In the genomic region with DNA sequence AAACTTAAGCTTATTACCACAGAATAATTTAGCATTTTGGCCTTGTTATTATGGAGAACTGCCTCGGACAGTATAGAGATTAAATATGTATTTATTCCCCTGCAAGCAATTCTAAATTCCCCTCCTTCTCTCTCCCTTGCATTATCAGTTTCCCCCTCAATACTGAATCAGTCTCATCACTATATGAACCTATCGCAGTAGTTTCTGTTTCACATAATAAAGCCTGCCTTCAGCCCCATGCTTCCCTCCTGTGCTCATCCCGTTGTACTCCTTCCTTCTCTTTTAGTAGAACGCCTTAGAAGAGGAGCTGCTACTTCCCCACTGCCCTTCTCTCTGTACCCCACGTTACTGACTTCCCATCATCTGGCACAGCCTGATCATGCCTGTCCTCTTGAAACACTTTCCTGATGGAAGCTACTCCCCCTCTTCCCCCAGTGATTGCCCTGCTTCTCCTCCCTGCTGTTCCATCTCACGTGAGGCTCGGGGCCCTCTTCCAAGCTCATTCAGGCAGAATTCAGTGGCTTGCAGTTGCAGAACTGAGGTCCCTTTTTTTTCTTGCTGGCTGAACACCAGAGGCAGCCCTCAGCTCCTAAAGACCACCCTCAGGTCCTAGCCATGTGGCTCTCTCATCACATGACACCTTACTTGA, we compare ENCODE assay signal across 26 cellular contexts.
DNase-seq lines count a peak whose midpoint lies in the region; ATAC-seq, FAIRE-seq and TF ChIP-seq lines count a peak whose summit lies in the region.
"Had no signal": no experiment of that assay in that cellular context is flagged by ENCODE, and none has a peak within 500 bp of the region (broad histone marks: within the 10 kb centered on the region; RNA-seq: fewer than 3 reads in every experiment).

No MANE protein-coding gene starts in this region.

- H3K4me1 Mint-ChIP-seq in nephron progenitor cell: peaks cover 45% of the 10 kb centered on the region
- H3K4me1 Mint-ChIP-seq in effector memory CD8-positive, alpha-beta T cell (ENCODE audit: low read depth in 2 of 2): no peaks in the 10 kb centered on the region

- H3K36me3 ChIP-seq in HEK293 (ENCODE audit: control insufficient read depth in 2 of 2, insufficient read depth in 1 of 2, low read length in 2 of 2) (no peaks in the 10 kb centered on the region), GM12878 (ENCODE audit: control insufficient read depth in 2 of 2, insufficient read depth in 2 of 2, low read length in 1 of 2) (no peaks in the 10 kb centered on the region), PC-9 (ENCODE audit: low read depth) (peaks cover 5% of the 10 kb centered on the region; the same call in 1 of the 2 replicates)
- H3K36me3 ChIP-seq: colonic mucosa, left lung had no signal

- peaks cover 13% of the 10 kb centered on the region for H3K36me3 Mint-ChIP-seq in nephron progenitor cell (ENCODE audit: low read depth)
- peaks cover 3% of the 10 kb centered on the region for H3K36me3 Mint-ChIP-seq in effector memory CD8-positive, alpha-beta T cell (ENCODE audit: insufficient read depth)
- H3K36me3 Mint-ChIP-seq: activated naive CD8-positive, alpha-beta T cell treated with anti-CD3 and anti-CD28 coated beads, Interleukin-2, amount 10 ng/mL, durations not matched to agents 7 days and 5 days had no signal

- no peak for TF ChIP-seq EP300 in GM12878 (IDR thresholded peaks at IDR 0.05; ENCODE audit: borderline replicate concordance in 1 of 2, control insufficient read depth in 1 of 2, low read depth in 2 of 2, low read length in 2 of 2)

- SMC1A ChIA-PET in GM12878 (lab: Charles Lee; ENCODE audit: uncharacterized antibody, unreplicated experiment): no interaction called here

- H4K20me1 ChIP-seq in GM12878 (ENCODE audit: control insufficient read depth, insufficient read depth) (no peaks in the 10 kb centered on the region), PC-9 (ENCODE audit: insufficient read depth) (no peaks in the 10 kb centered on the region)

- H3K27me3 ChIP-seq in GM12878 (replicated peaks in 1 of 2; ENCODE audit: control insufficient read depth in 2 of 2, insufficient read depth in 2 of 2, low read length in 1 of 2): no peaks in the 10 kb centered on the region
- H3K27me3 ChIP-seq in PC-9 (ENCODE audit: insufficient read depth, low read depth): no peaks in the 10 kb centered on the region
- H3K27me3 ChIP-seq: BLaER1 treated with 17β-estradiol and CSF1 and Interleukin-3, amounts not matched to agents 10 nM and 100 nM; colonic mucosa; left lung had no signal

- H3K27ac Mint-ChIP-seq in nephron progenitor cell: peak overlapping the region; percentile 77
- H3K27ac Mint-ChIP-seq in effector memory CD8-positive, alpha-beta T cell: no peak overlapping the region
- H3K27ac Mint-ChIP-seq: activated naive CD8-positive, alpha-beta T cell treated with anti-CD3 and anti-CD28 coated beads, Interleukin-2, amount 10 ng/mL, durations not matched to agents 7 days and 5 days; activated T-cell treated with anti-CD3 and anti-CD28 coated beads, Interleukin-2, amount 50 U/mL, for 24 hours had no signal

- intact Hi-C loops in GM12878 (cut with micrococcal nuclease; ENCODE audit: unreplicated experiment): no loop called here
- intact Hi-C loops in PC-9 (cut with micrococcal nuclease; ENCODE audit: unreplicated experiment): no loop called here

- H3K9me3 Mint-ChIP-seq in nephron progenitor cell: no peaks in the 10 kb centered on the region
- H3K9me3 Mint-ChIP-seq in effector memory CD8-positive, alpha-beta T cell: no peaks in the 10 kb centered on the region
- H3K9me3 Mint-ChIP-seq: activated naive CD8-positive, alpha-beta T cell treated with anti-CD3 and anti-CD28 coated beads, Interleukin-2, amount 10 ng/mL, durations not matched to agents 7 days and 5 days; activated T-cell treated with anti-CD3 and anti-CD28 coated beads, Interleukin-2, amount 50 U/mL, for 24 hours had no signal

- H3K4me3 ChIP-seq in HEK293 (ENCODE audit: low read depth, low read length) (no peak overlapping the region), GM12878 (no peak overlapping the region), PC-9 (no peak overlapping the region)
- H3K4me3 ChIP-seq: BLaER1 treated with 17β-estradiol and CSF1 and Interleukin-3, amounts not matched to agents 10 nM and 100 nM; colonic mucosa; left lung; smooth muscle cell had no signal

- ATAC-seq in GM21390 (IDR thresholded peaks at IDR 0.05; ENCODE audit: unreplicated experiment) (peak; percentile 44), GM12878 (no peak; the same call in 2 of the 3 replicates), GM18519 (IDR thresholded peaks at IDR 0.05; ENCODE audit: low FRiP score, unreplicated experiment) (no peak), GM19324 (IDR thresholded peaks at IDR 0.05; ENCODE audit: low FRiP score, unreplicated experiment) (no peak)
- no peak for ATAC-seq in effector memory CD8-positive, alpha-beta T cell (replicated peaks)

- H3K4me3 Mint-ChIP-seq in nephron progenitor cell: no peak overlapping the region
- H3K4me3 Mint-ChIP-seq in effector memory CD8-positive, alpha-beta T cell: no peak overlapping the region
- H3K4me3 Mint-ChIP-seq: activated naive CD8-positive, alpha-beta T cell treated with anti-CD3 and anti-CD28 coated beads, Interleukin-2, amount 10 ng/mL, durations not matched to agents 7 days and 5 days; activated T-cell treated with anti-CD3 and anti-CD28 coated beads, Interleukin-2, amount 50 U/mL, for 24 hours had no signal

- TF ChIP-seq CTCF in HEK293 (tag by site-specific recombination; IDR thresholded peaks at IDR 0.05) (no peak), GM12878 (IDR thresholded peaks at IDR 0.05 in 2 of 3, conservative IDR thresholded peaks at IDR 0.05 in 1 of 3; ENCODE audit: control insufficient read depth in 2 of 3, extremely low read depth in 1 of 3, insufficient read depth in 1 of 3, low read depth in 3 of 3, low read length in 3 of 3) (no peak), nephron progenitor cell (IDR thresholded peaks at IDR 0.05) (no peak), PC-9 (conservative IDR thresholded peaks at IDR 0.05) (no peak)

- no peak for FAIRE-seq in GM12878 (lab: Jason Lieb, UNC)
- FAIRE-seq: H54, RCC 7860 had no signal

- H3K9me3 ChIP-seq in HEK293 (ENCODE audit: control insufficient read depth, insufficient read depth, low read depth, low read length): no peaks in the 10 kb centered on the region
- no peaks in the 10 kb centered on the region for H3K9me3 ChIP-seq in GM12878 (replicated peaks; ENCODE audit: control insufficient read depth, insufficient read depth, low read length)
- H3K9me3 ChIP-seq in PC-9 (ENCODE audit: insufficient read depth, low read depth): no peaks in the 10 kb centered on the region
- H3K9me3 ChIP-seq: BLaER1 treated with 17β-estradiol and CSF1 and Interleukin-3, amounts not matched to agents 10 nM and 100 nM; colonic mucosa; left lung had no signal

- POLR2A ChIA-PET in HEK293 (lab: Yijun Ruan, JAX): no interaction called here
- POLR2A ChIA-PET in GM12878 (lab: Charles Lee): no interaction called here
- POLR2A ChIA-PET in PC-9 (lab: Charles Lee; ENCODE audit: unreplicated experiment): no interaction called here

- H3K79me2 ChIP-seq in GM12878 (ENCODE audit: control insufficient read depth, insufficient read depth, low read length) (no peaks in the 10 kb centered on the region), PC-9 (ENCODE audit: low read depth) (no peaks in the 10 kb centered on the region)
- H3K79me2 ChIP-seq: parathyroid adenoma had no signal

- H3K9me2 ChIP-seq in PC-9 (ENCODE audit: insufficient read depth): no peaks in the 10 kb centered on the region

- BruUV-seq in GM12878 (replicated peaks; lab: Mats Ljungman, UMichigan) (no TSS peak), PC-9 (replicated peaks; lab: Mats Ljungman, UMichigan) (no TSS peak)

- H2AFZ ChIP-seq in GM12878 (ENCODE audit: control insufficient read depth, low read depth, low read length) (peak overlapping the region; percentile 25; the same call in 1 of the 2 replicates), PC-9 (no peak overlapping the region)
- H2AFZ ChIP-seq: parathyroid adenoma had no signal

- peaks cover 3% of the 10 kb centered on the region for H3K4me1 ChIP-seq in HEK293 (ENCODE audit: control insufficient read depth, insufficient read depth, low read length)
- no peaks in the 10 kb centered on the region for H3K4me1 ChIP-seq in GM12878 (ENCODE audit: control insufficient read depth, insufficient read depth, low read length)
- H3K4me1 ChIP-seq in PC-9 (replicated peaks; ENCODE audit: insufficient read depth): peaks cover 4% of the 10 kb centered on the region
- H3K4me1 ChIP-seq: colonic mucosa, parathyroid adenoma had no signal

- peaks cover 3% of the 10 kb centered on the region for H3K27me3 Mint-ChIP-seq in nephron progenitor cell (ENCODE audit: low read depth, poor library complexity)
- H3K27me3 Mint-ChIP-seq in effector memory CD8-positive, alpha-beta T cell: no peaks in the 10 kb centered on the region
- H3K27me3 Mint-ChIP-seq: activated T-cell treated with anti-CD3 and anti-CD28 coated beads, Interleukin-2, amount 50 U/mL, for 24 hours had no signal

- 16% methylated on average over 6 of the region's 7 CpGs for WGBS in GM12878 (ENCODE audit: insufficient coverage, insufficient replicate concordance, low lambda C conversion rate, missing lambda C conversion rate)

- no peak for TF ChIP-seq POLR2A in GM12878 (IDR thresholded peaks at IDR 0.05; ENCODE audit: low read depth, low read length)

- CTCF ChIA-PET in HEK293 (lab: Yijun Ruan, JAX) (no interaction called here), GM12878 (lab: Yijun Ruan, JAX) (no interaction called here), PC-9 (lab: Charles Lee) (no interaction called here)

- H3F3A ChIP-seq in PC-9 (ENCODE audit: insufficient read depth, low read depth): no peaks in the 10 kb centered on the region

- DNase-seq in GM12878 (ENCODE audit: low read depth, low spot score) (no peak), nephron progenitor cell (no peak), PC-9 (no peak)
- no peak for DNase-seq in effector memory CD8-positive, alpha-beta T cell
- DNase-seq: activated CD4-positive, alpha-beta T cell treated with anti-CD3 and anti-CD28 coated beads for 4 hours; activated gamma-delta T cell; activated naive CD8-positive, alpha-beta T cell treated with anti-CD3 and anti-CD28 coated beads, Interleukin-2, amount 10 ng/mL, durations not matched to agents 7 days and 5 days; activated T-cell treated with anti-CD3 and anti-CD28 coated beads, Interleukin-2, amount 50 U/mL, for 24 hours; aorta; colonic mucosa; effector CD4-positive, alpha-beta T cell; left lung; SIG-M5; stimulated activated naive CD4-positive, alpha-beta T cell; SW 1271 had no signal

- H3K27ac ChIP-seq in HEK293 (ENCODE audit: extremely low read depth, low read depth, low read length) (no peak overlapping the region), GM12878 (ENCODE audit: control insufficient read depth, insufficient read depth) (no peak overlapping the region), PC-9 (no peak overlapping the region)
- H3K27ac ChIP-seq: BLaER1 treated with 17β-estradiol and CSF1 and Interleukin-3, amounts not matched to agents 10 nM and 100 nM; colonic mucosa; KMS-11; left lung; parathyroid adenoma; VCaP had no signal

- H3K4me2 ChIP-seq in GM12878 (ENCODE audit: control insufficient read depth, insufficient read depth) (no peak overlapping the region), PC-9 (no peak overlapping the region)
- H3K4me2 ChIP-seq: KMS-11, smooth muscle cell had no signal

- in situ Hi-C loops in GM12878 (cut with MboI): no loop called here

- no peak overlapping the region for H3K9ac ChIP-seq in GM12878 (ENCODE audit: control insufficient read depth, insufficient read depth, low read length)
- H3K9ac ChIP-seq: BLaER1 treated with 17β-estradiol and CSF1 and Interleukin-3, amounts not matched to agents 10 nM and 100 nM; KMS-11; parathyroid adenoma had no signal

- RAD21 ChIA-PET in GM12878 (lab: Charles Lee; ENCODE audit: unreplicated experiment): no interaction called here

- no peak for TF ChIP-seq RAD21 in GM12878 (IDR thresholded peaks at IDR 0.05; ENCODE audit: insufficient read depth, low read depth, low read length)
